Comparison of ENCODE assay signal across 22 cellular contexts in genomic region chr4:93018243-93018642, GRCh38.
"Had no signal": no experiment of that assay in that cellular context is flagged by ENCODE, and none has a peak within 500 bp of the region (broad histone marks: within the 10 kb centered on the region; RNA-seq: fewer than 3 reads in every experiment).

No MANE protein-coding gene starts in this region.

- DNase-seq: activated CD4-positive, alpha-beta T cell treated with anti-CD3 and anti-CD28 coated beads for 4 hours; activated CD4-positive, alpha-beta T cell treated with anti-CD3 and anti-CD28 coated beads, Interleukin-2, amount 50 U/mL, for 4 hours; activated effector memory CD4-positive, alpha-beta T cell treated with Interleukin-2 at 50 U/mL for 16 hours; activated naive CD4-positive, alpha-beta T cell treated with anti-CD3 and anti-CD28 coated beads for 36 hours; activated naive CD8-positive, alpha-beta T cell treated with anti-CD3 and anti-CD28 coated beads for 36 hours; amniotic stem cell; endodermal cell; foreskin keratinocyte; heart right ventricle; left ventricle myocardium inferior; mesendoderm; natural killer cell; stimulated activated CD4-positive, alpha-beta T cell treated with anti-CD3 and anti-CD28 coated beads, Interleukin-12 subunit alpha, Interleukin-12 subunit beta, amount 100 ng/mL, for 4 hours; stimulated activated CD4-positive, alpha-beta T cell treated with anti-CD3 and anti-CD28 coated beads, Interleukin-4, amount 100 ng/mL, for 1 hour; T-helper 9 cell; uterus had no signal

- H3K4me1 ChIP-seq: heart right ventricle, left ventricle myocardium inferior, uterus had no signal

- H3K27me3 ChIP-seq: foreskin keratinocyte, heart right ventricle, uterus had no signal

- H3K36me3 ChIP-seq: heart right ventricle, left ventricle myocardium inferior, thoracic aorta, uterus had no signal

- ATAC-seq: esophagus mucosa, foreskin keratinocyte, heart right ventricle, natural killer cell, sciatic nerve had no signal

- H3K27ac ChIP-seq: foreskin keratinocyte, heart right ventricle, left ventricle myocardium inferior, skin epidermis, thoracic aorta, uterus, VCaP had no signal

- H3K9me3 ChIP-seq: heart right ventricle, left ventricle myocardium inferior, thoracic aorta, uterus had no signal

- H3K4me3 ChIP-seq: heart right ventricle, left ventricle myocardium inferior, lung, skin epidermis, thoracic aorta, uterus had no signal
